In genomic region chr5:74251106-74252032, GRCh38 we compare ENCODE assay signal across 8 cellular contexts.
DNase-seq lines count a peak whose midpoint lies in the region; ATAC-seq and FAIRE-seq lines count a peak whose summit lies in the region.

No MANE protein-coding gene starts in this region.

- H3K9me3 ChIP-seq in mucosa of rectum (ENCODE audit: control insufficient read depth in 2 of 2, low read length in 2 of 2) (no peaks in the 10 kb centered on the region), small intestine (ENCODE audit: control insufficient read depth, low read depth) (no peaks in the 10 kb centered on the region)

- CTCF ChIA-PET in T-cell (lab: Charles Lee) = no interaction called here

- H3K36me3 Mint-ChIP-seq in T-cell = no peaks in the 10 kb centered on the region

- peak overlapping the region; percentile 25 to 56 for H3K27ac ChIP-seq in mucosa of rectum (ENCODE audit: low read depth in 2 of 2, low read length in 2 of 2)
- H3K27ac ChIP-seq in small intestine (ENCODE audit: low read depth in 1 of 2, low read length in 1 of 2) = peak overlapping the region in 1 of 2 donors; percentile 69

- POLR2A ChIA-PET in T-cell (lab: Charles Lee) = no interaction called here

- ATAC-seq in GM21423 (IDR thresholded peaks at IDR 0.05; ENCODE audit: unreplicated experiment) (no peak), T-cell (replicated peaks in 1 of 4) (no peak)

- no peaks in the 10 kb centered on the region for H3K4me1 Mint-ChIP-seq in T-cell

- H3K4me3 ChIP-seq in mucosa of rectum (ENCODE audit: low read length in 2 of 2) (no peak overlapping the region), small intestine (ENCODE audit: low read depth in 1 of 2, low read length in 2 of 2) (no peak overlapping the region)

- H3K9me3 Mint-ChIP-seq in T-cell = no peaks in the 10 kb centered on the region

- H3K4me1 ChIP-seq in mucosa of rectum (ENCODE audit: control insufficient read depth in 2 of 2, insufficient read depth in 2 of 2, low read length in 2 of 2) = peaks cover 6 to 8% of the 10 kb centered on the region in 2 donors
- H3K4me1 ChIP-seq in small intestine (ENCODE audit: control insufficient read depth in 2 of 2, insufficient read depth in 1 of 2, low read depth in 1 of 2, low read length in 1 of 2) = no peaks in the 10 kb centered on the region

- H3K4me3 Mint-ChIP-seq in T-cell = no peak overlapping the region

- WGBS in small intestine, 3 donors = 64 to 86% (median 84%) methylated on average over 9 of the region's 9 CpGs

- FAIRE-seq in small intestine (lab: Jason Lieb, UNC) = no peak

- DNase-seq in Ammon's horn (ENCODE audit: low spot score) = peak; percentile 56
- peak; percentile 99 for DNase-seq in NCI-H226
- peak; percentile 86 for DNase-seq in dedifferentiated amniotic fluid mesenchymal stem cell (ENCODE audit: extremely low spot score)
- DNase-seq in small intestine = no peak
- no peak for DNase-seq in T-cell
- DNase-seq in putamen (ENCODE audit: low spot score) = no peak

- H3K27me3 ChIP-seq in mucosa of rectum (ENCODE audit: control insufficient read depth in 2 of 2, insufficient read depth in 2 of 2, low read length in 2 of 2) = no peaks in the 10 kb centered on the region
- no peaks in the 10 kb centered on the region for H3K27me3 ChIP-seq in small intestine (ENCODE audit: control insufficient read depth in 2 of 2, insufficient read depth in 2 of 2, low read length in 2 of 2)

- H3K36me3 ChIP-seq in mucosa of rectum (ENCODE audit: control insufficient read depth in 2 of 2, insufficient read depth in 2 of 2, low read length in 2 of 2) = no peaks in the 10 kb centered on the region
- no peaks in the 10 kb centered on the region for H3K36me3 ChIP-seq in small intestine (ENCODE audit: control insufficient read depth in 2 of 2, insufficient read depth in 2 of 2, low read length in 2 of 2)

- no peak overlapping the region for H3K9ac ChIP-seq in mucosa of rectum (ENCODE audit: low read depth in 1 of 2, low read length in 2 of 2)

- H3K27me3 Mint-ChIP-seq in T-cell = peaks cover 10 to 31% of the 10 kb centered on the region in 2 donors

- no peak overlapping the region for H3K27ac Mint-ChIP-seq in T-cell

Comparison
In these comparisons a context has a peak if more than half of its experiments do, and no peak if none do; other contexts are left out.
1. DNase-seq: peak in Ammon's horn (single experiment), NCI-H226 (single experiment) and dedifferentiated amniotic fluid mesenchymal stem cell (single experiment); none in small intestine (single experiment), T-cell (0 of 34) and putamen (single experiment).